In genomic region chr10:4257939-4258465, GRCh38 we compare ENCODE assay signal across 17 cellular contexts.
DNase-seq lines count a peak whose midpoint lies in the region; ATAC-seq, FAIRE-seq and TF ChIP-seq lines count a peak whose summit lies in the region.
"Had no signal": no experiment of that assay in that cellular context is flagged by ENCODE, and none has a peak within 500 bp of the region (broad histone marks: within the 10 kb centered on the region; RNA-seq: fewer than 3 reads in every experiment).

No MANE protein-coding gene starts in this region.

- FAIRE-seq in H1 (lab: Jason Lieb, UNC) = no peak
- FAIRE-seq: A549, D721Med, GM19239, H54 had no signal

- no peak overlapping the region for H4K8ac ChIP-seq in H9 (replicated peaks; ENCODE audit: insufficient read length, low read depth, low read length)
- H4K8ac ChIP-seq in H1 (ENCODE audit: extremely low read depth, insufficient read depth, low read length) = peak overlapping the region; percentile 45; the same call in 1 of the 2 replicates
- H4K8ac ChIP-seq in neuronal stem cell (ENCODE audit: low read depth, low read length) = no peak overlapping the region

- DNase-seq in H9 (peak; percentile 33), NB4 (ENCODE audit: low read depth) (peak; percentile 68), H1 (ENCODE audit: low read depth in 1 of 2, low spot score in 2 of 2) (no peak), neuronal stem cell (ENCODE audit: low spot score) (no peak), left ventricle myocardium superior (no peak), left cardiac atrium (no peak)
- no peak for DNase-seq in activated CD8-positive, alpha-beta memory T cell treated with anti-CD3 and anti-CD28 coated beads, Interleukin-2, amount 50 U/mL, for 4 hours
- DNase-seq: CD8-positive, alpha-beta T cell; COR-L47; DMS153; GF-D8 had no signal

- H3K4me1 ChIP-seq in H9 (ENCODE audit: insufficient read depth, low read length) (no peaks in the 10 kb centered on the region), H1 (replicated peaks in 1 of 4; ENCODE audit: control insufficient read depth in 3 of 4, insufficient read depth in 4 of 4, low read length in 3 of 4) (no peaks in the 10 kb centered on the region), neuronal stem cell (ENCODE audit: control insufficient read depth in 2 of 2, insufficient read depth in 1 of 2, low read depth in 1 of 2, low read length in 2 of 2) (no peaks in the 10 kb centered on the region)

- H4K5ac ChIP-seq in H9 (ENCODE audit: insufficient read length, low read depth, low read length) = no peak overlapping the region
- H4K5ac ChIP-seq in H1 (ENCODE audit: insufficient read length, low read depth, low read length) = no peak overlapping the region

- H3K14ac ChIP-seq in H9 (ENCODE audit: insufficient read depth, low read length) (peak overlapping the region; percentile 76), H1 (ENCODE audit: insufficient read length) (no peak overlapping the region), neuronal stem cell (ENCODE audit: low read length) (no peak overlapping the region)

- H3T11ph ChIP-seq in H9 (ENCODE audit: low read length) = no peak overlapping the region

- H3K56ac ChIP-seq in H9 (ENCODE audit: insufficient read length, low read depth, low read length) (no peak overlapping the region), H1 (replicated peaks; ENCODE audit: insufficient read length, low read depth, low read length) (no peak overlapping the region)

- H3K18ac ChIP-seq in H9 (ENCODE audit: insufficient read length, low read depth, low read length) (peak overlapping the region; percentile 63), H1 (ENCODE audit: extremely low read depth, low read length) (no peak overlapping the region), neuronal stem cell (ENCODE audit: low read length) (peak overlapping the region; percentile 79)

- H3K79me1 ChIP-seq in H9 (ENCODE audit: insufficient read depth, low read depth, low read length, poor library complexity, severe bottlenecking) (no peaks in the 10 kb centered on the region), H1 (ENCODE audit: low read depth, low read length) (no peaks in the 10 kb centered on the region), neuronal stem cell (ENCODE audit: low read depth, low read length) (no peaks in the 10 kb centered on the region)

- H4K91ac ChIP-seq in H9 (ENCODE audit: insufficient read length, low read depth, low read length) (no peak overlapping the region), H1 (replicated peaks; ENCODE audit: insufficient read length, low read length) (peak overlapping the region; percentile 11), neuronal stem cell (ENCODE audit: low read depth, low read length, poor library complexity) (no peak overlapping the region)

- peaks cover 0 to 3% of the 10 kb centered on the region in 2 experiments; a peak in 2 of 5 replicates for H3K9me3 Mint-ChIP-seq in H9
- H3K9me3 Mint-ChIP-seq: CD8-positive, alpha-beta T cell had no signal

- H2BK15ac ChIP-seq in H9 (ENCODE audit: low read depth, low read length) (no peak overlapping the region), H1 (ENCODE audit: low read length) (no peak overlapping the region), neuronal stem cell (ENCODE audit: low read length) (no peak overlapping the region)

- no peak overlapping the region for H3K4me3 Mint-ChIP-seq in H9
- H3K4me3 Mint-ChIP-seq: CD8-positive, alpha-beta T cell had no signal

- no peaks in the 10 kb centered on the region for H3K9me3 ChIP-seq in H9 (ENCODE audit: control insufficient read depth, low read depth, low read length)
- no peaks in the 10 kb centered on the region; a peak in 1 of 4 replicates for H3K9me3 ChIP-seq in H1 (ENCODE audit: insufficient read depth in 2 of 2, low read depth in 1 of 2, low read length in 1 of 2)
- peaks cover 3 to 5% of the 10 kb centered on the region in 2 donors for H3K9me3 ChIP-seq in neuronal stem cell (replicated peaks in 1 of 2; ENCODE audit: control insufficient read depth in 2 of 2, insufficient read depth in 1 of 2, low read depth in 1 of 2, low read length in 2 of 2)
- H3K9me3 ChIP-seq: A549 had no signal

- H3K4me3 ChIP-seq in NB4 (ENCODE audit: low read depth, low read length) (no peak overlapping the region), H1 (ENCODE audit: extremely low read depth in 1 of 4, insufficient read depth in 2 of 4, low read depth in 3 of 4, low read length in 4 of 4) (no peak overlapping the region), neuronal stem cell (ENCODE audit: low read length in 2 of 2) (no peak overlapping the region)
- H3K4me3 ChIP-seq: A549 had no signal

- no peak overlapping the region for H3K27ac Mint-ChIP-seq in H9
- H3K27ac Mint-ChIP-seq: CD14-positive monocyte; CD8-positive, alpha-beta T cell had no signal

- H3K36me3 Mint-ChIP-seq in H9 (ENCODE audit: insufficient read depth in 1 of 3, low read depth in 3 of 3) = peaks cover 0 to 2% (median 0%) of the 10 kb centered on the region in 3 experiments; a peak in 2 of 7 replicates
- H3K36me3 Mint-ChIP-seq: CD14-positive monocyte; CD8-positive, alpha-beta T cell had no signal

- no CpG with 5 or more reads among the region's 14 CpGs for WGBS in H9 (ENCODE audit: extremely low coverage, insufficient read length, low lambda C conversion rate)
- 91% methylated on average over 14 of the region's 14 CpGs; no CpG with 5 or more reads in 1 of the 2 experiments for WGBS in H1 (ENCODE audit: extremely low coverage in 1 of 2, insufficient coverage in 1 of 2, insufficient read length in 1 of 2, insufficient replicate concordance in 2 of 2, low coverage in 1 of 2, low lambda C conversion rate in 2 of 2, missing lambda C conversion rate in 1 of 2), 2 experiments
- no CpG with 5 or more reads among the region's 14 CpGs for WGBS in neuronal stem cell (ENCODE audit: extremely low coverage in 2 of 2, insufficient read length in 2 of 2, insufficient replicate concordance in 1 of 2), 2 donors

- no peak for TF ChIP-seq CTCF in H9 (conservative IDR thresholded peaks at IDR 0.05)
- no peak for TF ChIP-seq CTCF in NB4 (IDR thresholded peaks at IDR 0.05; ENCODE audit: low read depth, low read length)
- no peak for TF ChIP-seq CTCF in H1 (IDR thresholded peaks at IDR 0.05; ENCODE audit: control extremely low read depth in 1 of 3, insufficient read depth in 1 of 3, low read depth in 1 of 3, low read length in 3 of 3)

- no peaks in the 10 kb centered on the region for H3K23me2 ChIP-seq in H9 (ENCODE audit: insufficient read length, low read depth, low read length, poor library complexity, severe bottlenecking)
- H3K23me2 ChIP-seq in H1 (ENCODE audit: low read depth, low read length) = no peaks in the 10 kb centered on the region

- TF ChIP-seq POLR2A in NB4 (IDR thresholded peaks at IDR 0.05; ENCODE audit: extremely low read depth, insufficient read length) (no peak), H1 (IDR thresholded peaks at IDR 0.05; ENCODE audit: control extremely low read depth in 1 of 2, low read depth in 2 of 2, low read length in 2 of 2) (no peak)

- CTCF ChIA-PET in H1 (lab: Charles Lee; ENCODE audit: partially characterized antibody) = no interaction called here

- ATAC-seq in left ventricle myocardium superior = no peak
- no peak for ATAC-seq in GM21576 (IDR thresholded peaks at IDR 0.05; ENCODE audit: unreplicated experiment)
- ATAC-seq in left cardiac atrium = no peak
- ATAC-seq: A549; CD8-positive, alpha-beta T cell had no signal

- no peaks in the 10 kb centered on the region for H4K20me1 ChIP-seq in H9 (ENCODE audit: control insufficient read depth, insufficient read depth, insufficient read length)
- no peaks in the 10 kb centered on the region for H4K20me1 ChIP-seq in H1 (replicated peaks in 1 of 2; ENCODE audit: control insufficient read depth in 1 of 2, insufficient read depth in 2 of 2, low read length in 2 of 2)

- intact Hi-C loops in left ventricle myocardium superior (cut with micrococcal nuclease) = no loop called here
- intact Hi-C loops in left cardiac atrium (cut with DNase I) = no loop called here

- H3K36me3 ChIP-seq in H1 (ENCODE audit: control insufficient read depth in 2 of 4, insufficient read depth in 4 of 4, low read length in 3 of 4) (no peaks in the 10 kb centered on the region), neuronal stem cell (replicated peaks in 1 of 2; ENCODE audit: control insufficient read depth in 2 of 2, insufficient read depth in 2 of 2, low read length in 2 of 2) (no peaks in the 10 kb centered on the region)

- TF ChIP-seq EP300 in H1 (IDR thresholded peaks at IDR 0.05; ENCODE audit: borderline replicate concordance in 1 of 2, low read depth in 2 of 2, low read length in 2 of 2) = no peak

- H2BK12ac ChIP-seq in H9 (ENCODE audit: insufficient read length, low read depth, low read length) (no peak overlapping the region), H1 (ENCODE audit: low read depth, low read length) (peak overlapping the region; percentile 27; the same call in 1 of the 2 replicates), neuronal stem cell (ENCODE audit: low read length) (no peak overlapping the region)

- H3K27me3 ChIP-seq in H9 (ENCODE audit: insufficient read depth, low read length) = no peaks in the 10 kb centered on the region
- H3K27me3 ChIP-seq in H1 (replicated peaks in 1 of 4; ENCODE audit: control insufficient read depth in 3 of 4, extremely low read depth in 1 of 4, insufficient read depth in 3 of 4, low read length in 3 of 4) = no peaks in the 10 kb centered on the region
- H3K27me3 ChIP-seq in neuronal stem cell (ENCODE audit: control insufficient read depth in 3 of 3, insufficient read depth in 3 of 3, low read depth in 1 of 3, low read length in 3 of 3) = no peaks in the 10 kb centered on the region

- no peak overlapping the region for H3K4me2 ChIP-seq in H9 (ENCODE audit: insufficient read depth, insufficient read length, low read length)
- no peak overlapping the region for H3K4me2 ChIP-seq in H1 (ENCODE audit: insufficient read depth in 1 of 2, low read depth in 2 of 2, low read length in 2 of 2)
- no peak overlapping the region for H3K4me2 ChIP-seq in neuronal stem cell (ENCODE audit: insufficient read depth, low read length, poor library complexity, severe bottlenecking)
- H3K4me2 ChIP-seq: A549 had no signal

- no peaks in the 10 kb centered on the region for H3K27me3 Mint-ChIP-seq in H9 (ENCODE audit: low read depth)

- H2AFZ ChIP-seq in H9 (ENCODE audit: low read length) = no peak overlapping the region
- peak overlapping the region; percentile 48; the same call in 1 of the 2 replicates for H2AFZ ChIP-seq in H1 (ENCODE audit: low read length)
- no peak overlapping the region for H2AFZ ChIP-seq in neuronal stem cell (ENCODE audit: low read length)

- TF ChIP-seq RAD21 in H1 (IDR thresholded peaks at IDR 0.05 in 1 of 2, conservative IDR thresholded peaks at IDR 0.05 in 1 of 2; ENCODE audit: low read depth in 2 of 2, low read length in 2 of 2) = no peak

- no peaks in the 10 kb centered on the region for H3K4me1 Mint-ChIP-seq in H9
- H3K4me1 Mint-ChIP-seq: CD14-positive monocyte had no signal

- no peak overlapping the region for H3K9ac ChIP-seq in H9 (ENCODE audit: extremely low read depth, insufficient read length, low read length)
- H3K9ac ChIP-seq in H1 (replicated peaks in 1 of 4; ENCODE audit: extremely low read depth in 1 of 4, low read depth in 3 of 4, low read length in 3 of 4) = no peak overlapping the region
- no peak overlapping the region for H3K9ac ChIP-seq in neuronal stem cell (ENCODE audit: low read depth, low read length, poor library complexity)

- no peaks in the 10 kb centered on the region for H3K79me2 ChIP-seq in H9 (ENCODE audit: insufficient read depth, low read length)
- no peaks in the 10 kb centered on the region for H3K79me2 ChIP-seq in H1 (ENCODE audit: control insufficient read depth in 1 of 2, insufficient read depth in 2 of 2, low read length in 2 of 2)

- H3K23ac ChIP-seq in H9 (ENCODE audit: insufficient read length, low read depth, low read length) (no peak overlapping the region), H1 (ENCODE audit: insufficient read length) (no peak overlapping the region), neuronal stem cell (ENCODE audit: low read depth, low read length, poor library complexity) (no peak overlapping the region)

- H3K4ac ChIP-seq in H9 (ENCODE audit: low read depth, low read length) (no peak overlapping the region), H1 (replicated peaks; ENCODE audit: insufficient read length, low read depth, low read length) (no peak overlapping the region), neuronal stem cell (ENCODE audit: low read length) (no peak overlapping the region)

- H2BK120ac ChIP-seq in H9 (ENCODE audit: low read depth, low read length, poor library complexity, severe bottlenecking) (no peak overlapping the region), H1 (replicated peaks; ENCODE audit: low read depth, low read length) (no peak overlapping the region), neuronal stem cell (ENCODE audit: low read depth, low read length) (no peak overlapping the region)

- H2AK5ac ChIP-seq in H9 (ENCODE audit: insufficient read length, low read length) = no peak overlapping the region
- no peak overlapping the region for H2AK5ac ChIP-seq in H1 (ENCODE audit: low read depth, low read length)
- no peak overlapping the region for H2AK5ac ChIP-seq in neuronal stem cell (ENCODE audit: low read depth, low read length)

- no peak overlapping the region for H2BK5ac ChIP-seq in H9 (ENCODE audit: insufficient read length, low read length)
- no peak overlapping the region for H2BK5ac ChIP-seq in H1 (ENCODE audit: low read depth, low read length)
- H2BK5ac ChIP-seq in neuronal stem cell (ENCODE audit: low read length) = no peak overlapping the region

- H2BK20ac ChIP-seq in H9 (ENCODE audit: low read depth, low read length, poor library complexity, severe bottlenecking) (no peak overlapping the region), H1 (ENCODE audit: low read length) (no peak overlapping the region)

- H3K27ac ChIP-seq in H9 (ENCODE audit: insufficient read length, low read depth, low read length) (no peak overlapping the region), H1 (ENCODE audit: low read depth, low read length) (no peak overlapping the region), neuronal stem cell (replicated peaks; ENCODE audit: low read length) (no peak overlapping the region)
- H3K27ac ChIP-seq: A549 had no signal

- POLR2A ChIA-PET in H1 (lab: Charles Lee; ENCODE audit: partially characterized antibody) = no interaction called here

Comparison
In these comparisons a context has a peak if more than half of its experiments do, and no peak if none do; other contexts are left out.
1. DNase-seq: peak in H9 (single experiment) and NB4 (single experiment); none in H1 (0 of 2), neuronal stem cell (single experiment), activated CD8-positive, alpha-beta memory T cell treated with anti-CD3 and anti-CD28 coated beads, Interleukin-2, amount 50 U/mL, for 4 hours (single experiment), left ventricle myocardium superior (single experiment) and left cardiac atrium (single experiment).